ENCODE assay signal across 8 cellular contexts in the genomic region with DNA sequence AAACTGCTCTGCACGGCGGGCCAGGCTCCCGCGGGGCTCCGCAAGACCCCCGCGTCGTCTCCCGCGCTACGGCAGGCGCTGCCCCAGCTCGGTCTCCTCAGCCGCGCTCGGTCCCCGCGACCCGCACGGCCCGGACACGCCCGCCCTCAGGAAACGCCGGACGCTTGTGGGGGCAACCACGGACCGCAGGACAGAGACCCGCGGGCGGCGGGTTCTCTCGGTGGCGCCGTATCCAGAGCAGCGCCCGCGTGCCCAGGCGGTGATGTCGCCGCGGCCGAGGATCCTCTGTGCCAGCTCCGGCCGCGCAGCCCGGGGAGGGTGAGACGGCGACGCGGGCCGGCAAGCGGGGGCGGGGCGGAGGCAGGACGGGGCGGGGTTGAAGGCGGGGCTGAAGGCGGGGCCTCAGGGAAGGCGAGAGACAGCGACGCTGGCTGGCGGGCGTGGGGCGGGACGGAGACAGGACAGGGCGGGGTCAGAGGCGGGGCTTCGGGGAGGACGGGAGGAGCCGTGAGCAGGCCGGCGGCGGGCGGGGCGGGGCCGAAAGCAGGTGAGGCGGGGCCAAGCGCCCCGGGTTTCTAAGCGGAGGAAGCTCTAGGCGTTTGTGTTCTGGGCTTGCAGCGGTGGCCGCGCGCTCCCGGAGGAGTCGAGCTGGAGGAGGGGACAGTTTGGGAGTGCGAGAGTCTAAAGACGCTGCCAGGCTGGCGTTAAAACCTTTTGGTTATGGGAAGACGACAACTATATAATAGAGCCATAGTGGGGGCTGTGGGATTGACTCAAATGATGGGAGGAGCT. TPM values are rescaled to one million over a fixed set of nuclear protein-coding genes. Genes with fewer than 3 reads are reported as not detected.
DNase-seq lines count a peak whose midpoint lies in the region; ATAC-seq and TF ChIP-seq lines count a peak whose summit lies in the region.

TSS of gene DSEL (minus strand) at position 289 of the 792 bp plus-strand sequence. CDS start 2,112 bp downstream, outside the sequence.

- ATAC-seq in GM21825 (IDR thresholded peaks at IDR 0.05; ENCODE audit: unreplicated experiment) (peak; percentile 99), foreskin keratinocyte (peak; percentile 93)

- H3K4me1 ChIP-seq in KMS-11 (ENCODE audit: low read depth, poor library complexity, severe bottlenecking) (peaks cover 5% of the 10 kb centered on the region), foreskin keratinocyte (no peaks in the 10 kb centered on the region)

- peaks cover 15% of the 10 kb centered on the region for H3K27me3 Mint-ChIP-seq in neural crest cell (ENCODE audit: low read depth)
- H3K27me3 Mint-ChIP-seq in stimulated activated naive CD8-positive, alpha-beta T cell treated with anti-CD3 and anti-CD28 coated beads, Interleukin-15, Interleukin-2, amounts not matched to agents 100 ng/mL and 50 ng/mL, for 24 hours: peaks cover 20% of the 10 kb centered on the region

- no peaks in the 10 kb centered on the region for H3K79me2 ChIP-seq in KMS-11 (ENCODE audit: insufficient read depth, low read depth)

- H3K27ac ChIP-seq in KMS-11 (no peak within 1 kb of the TSS), foreskin keratinocyte (peak within 1 kb of the TSS; percentile 52)

- H4K20me1 ChIP-seq in KMS-11 (ENCODE audit: insufficient read depth): no peaks in the 10 kb centered on the region

- peak within 1 kb of the TSS; percentile 90 for H3K4me2 ChIP-seq in KMS-11

- H2AFZ ChIP-seq in KMS-11 (ENCODE audit: low read depth): peak within 1 kb of the TSS; percentile 99

- H3K27me3 ChIP-seq in KMS-11 (ENCODE audit: insufficient read depth, low read depth): no peaks in the 10 kb centered on the region
- no peaks in the 10 kb centered on the region for H3K27me3 ChIP-seq in foreskin keratinocyte

- DNase-seq in DMS53 treated with DMSO at 0.1 percent for 48 hours (lab: John Stamatoyannopoulos, UW; ENCODE audit: unreplicated experiment) (peak; percentile 93), SHP77 treated with DMSO at 0.1 percent for 48 hours (lab: John Stamatoyannopoulos, UW) (peak; percentile 78), foreskin keratinocyte (peak; percentile 62 to 82), neural crest cell (ENCODE audit: low read depth, low spot score) (peak; percentile 99)
- peak; percentile 99 for DNase-seq in activated naive CD4-positive, alpha-beta T cell (lab: John Stamatoyannopoulos, UW)

- H3K9me3 Mint-ChIP-seq in neural crest cell: no peaks in the 10 kb centered on the region
- no peaks in the 10 kb centered on the region for H3K9me3 Mint-ChIP-seq in stimulated activated naive CD8-positive, alpha-beta T cell treated with anti-CD3 and anti-CD28 coated beads, Interleukin-15, Interleukin-2, amounts not matched to agents 100 ng/mL and 50 ng/mL, for 24 hours

- peak within 1 kb of the TSS; percentile 94 for H3K27ac Mint-ChIP-seq in neural crest cell (ENCODE audit: unreplicated experiment)
- H3K27ac Mint-ChIP-seq in stimulated activated naive CD8-positive, alpha-beta T cell treated with anti-CD3 and anti-CD28 coated beads, Interleukin-15, Interleukin-2, amounts not matched to agents 100 ng/mL and 50 ng/mL, for 24 hours: peak within 1 kb of the TSS; percentile 33

- no peak within 1 kb of the TSS for H3K4me3 ChIP-seq in KMS-11 (IDR thresholded peaks at IDR 0.05; ENCODE audit: insufficient read depth, low read depth, low read length)

- H3K4me1 Mint-ChIP-seq in neural crest cell: peaks cover 20% of the 10 kb centered on the region
- peaks cover 20% of the 10 kb centered on the region for H3K4me1 Mint-ChIP-seq in stimulated activated naive CD8-positive, alpha-beta T cell treated with anti-CD3 and anti-CD28 coated beads, Interleukin-15, Interleukin-2, amounts not matched to agents 100 ng/mL and 50 ng/mL, for 24 hours (ENCODE audit: low read depth)

- no peaks in the 10 kb centered on the region for H3K36me3 ChIP-seq in KMS-11 (ENCODE audit: insufficient read depth)

- H3K4me3 Mint-ChIP-seq in neural crest cell: peak within 1 kb of the TSS; percentile 95
- H3K4me3 Mint-ChIP-seq in stimulated activated naive CD8-positive, alpha-beta T cell treated with anti-CD3 and anti-CD28 coated beads, Interleukin-15, Interleukin-2, amounts not matched to agents 100 ng/mL and 50 ng/mL, for 24 hours: peak within 1 kb of the TSS; percentile 88

- TF ChIP-seq CTCF in KMS-11 (conservative IDR thresholded peaks at IDR 0.05; ENCODE audit: low read depth, low read length) (no peak), foreskin keratinocyte (conservative IDR thresholded peaks at IDR 0.05) (no peak), neural crest cell (conservative IDR thresholded peaks at IDR 0.05) (no peak)

- peak within 1 kb of the TSS; percentile 59; the same call in 1 of the 2 replicates for H3K9ac ChIP-seq in KMS-11

- no peaks in the 10 kb centered on the region for H3K36me3 Mint-ChIP-seq in neural crest cell (ENCODE audit: low read depth)
- no peaks in the 10 kb centered on the region for H3K36me3 Mint-ChIP-seq in stimulated activated naive CD8-positive, alpha-beta T cell treated with anti-CD3 and anti-CD28 coated beads, Interleukin-15, Interleukin-2, amounts not matched to agents 100 ng/mL and 50 ng/mL, for 24 hours (ENCODE audit: low read depth)

RNA-seq across cellular contexts. Expression of gene DSEL, which starts in this region (rescaled TPM):
- 4.3 and 5.0 TPM in 2 replicates for total RNA-seq in foreskin keratinocyte
- polyA plus RNA-seq in foreskin keratinocyte: 0.95 and 1.1 TPM in 2 replicates
- total RNA-seq in neural crest cell: 2.7 TPM in 2 replicates
